Comparison of ENCODE assay signal across 8 cellular contexts in the genomic region with DNA sequence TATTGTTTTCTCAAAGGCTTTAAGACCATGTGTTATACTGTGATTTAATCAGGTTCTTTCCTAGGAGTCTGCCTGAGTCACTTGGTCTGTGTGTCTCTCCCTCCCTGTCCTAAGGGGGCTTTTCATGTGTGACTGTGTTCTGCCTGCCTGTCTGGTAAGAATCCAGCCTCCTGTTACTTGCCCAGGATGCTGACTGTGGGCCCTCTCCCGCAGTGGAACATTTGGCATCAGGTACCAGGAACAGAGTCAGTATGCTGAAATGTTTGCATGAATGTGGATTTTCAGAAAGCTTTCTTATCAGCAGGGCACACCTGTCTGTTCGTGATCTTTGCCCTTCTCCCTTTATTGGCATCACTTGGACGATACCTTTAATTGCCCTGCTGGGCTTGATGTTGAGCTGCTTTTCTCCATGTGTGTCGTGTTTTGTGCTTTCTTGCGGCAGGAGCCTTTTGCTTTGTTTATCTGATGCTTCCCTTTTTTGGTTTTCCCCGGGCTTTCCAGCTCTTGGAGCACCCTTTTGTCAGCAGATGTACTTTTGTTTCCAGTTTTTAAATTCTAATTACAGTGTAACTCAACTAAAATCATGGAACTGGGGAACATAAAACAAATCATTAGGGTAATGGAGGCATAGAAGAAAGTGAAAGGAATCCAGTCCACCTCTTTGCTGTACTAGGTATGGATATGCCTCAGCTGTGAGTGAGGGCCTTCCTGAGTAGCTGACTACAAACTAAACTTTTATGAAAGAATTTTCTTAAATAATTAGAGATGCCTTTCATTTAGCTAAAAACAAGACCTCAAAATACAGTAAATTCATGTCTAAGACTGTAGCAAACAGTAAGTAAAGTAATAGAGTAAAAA.
DNase-seq lines count a peak whose midpoint lies in the region; ATAC-seq and TF ChIP-seq lines count a peak whose summit lies in the region.

No MANE protein-coding gene starts in this region.

- intact Hi-C loops in OCI-LY7 (cut with micrococcal nuclease; ENCODE audit: unreplicated experiment) = no loop called here

- H3K79me2 ChIP-seq in parathyroid adenoma = peaks cover 8% of the 10 kb centered on the region
- no peaks in the 10 kb centered on the region for H3K79me2 ChIP-seq in OCI-LY7 (ENCODE audit: insufficient read depth, low read depth, low read length)

- no peak for TF ChIP-seq CTCF in parathyroid adenoma (IDR thresholded peaks at IDR 0.05)
- TF ChIP-seq CTCF in OCI-LY7 (conservative IDR thresholded peaks at IDR 0.05; ENCODE audit: low read length) = no peak

- H3K4me3 ChIP-seq in parathyroid adenoma (ENCODE audit: low read depth, low read length) = no peak overlapping the region
- no peak overlapping the region for H3K4me3 ChIP-seq in OCI-LY7 (ENCODE audit: low read depth, low read length, poor library complexity, severe bottlenecking)

- H2AFZ ChIP-seq in parathyroid adenoma (peak overlapping the region; percentile 51), OCI-LY7 (ENCODE audit: low read length) (no peak overlapping the region)

- TF ChIP-seq POLR2A in erythroblast (IDR thresholded peaks at IDR 0.05; ENCODE audit: low read length) (no peak), GM18505 (IDR thresholded peaks at IDR 0.05; ENCODE audit: borderline replicate concordance, extremely low read depth, insufficient read depth, insufficient read length) (no peak)

- H4K20me1 ChIP-seq in OCI-LY7 (ENCODE audit: insufficient read depth, low read length) = no peaks in the 10 kb centered on the region

- H3K4me2 ChIP-seq in parathyroid adenoma (ENCODE audit: low read length) = no peak overlapping the region
- H3K4me2 ChIP-seq in OCI-LY7 (ENCODE audit: low read length) = no peak overlapping the region

- peak; percentile 3 for DNase-seq in GM04504 (ENCODE audit: low read depth)
- peak; percentile 36 to 65 for DNase-seq in NCI-H526 (lab: John Stamatoyannopoulos, UW)
- peak; percentile 30 to 31 for DNase-seq in erythroblast (lab: John Stamatoyannopoulos, UW)
- no peak for DNase-seq in GM19240 (ENCODE audit: insufficient read length, low spot score)
- no peak for DNase-seq in OCI-LY7 (ENCODE audit: low spot score)

- H3K4me1 ChIP-seq in parathyroid adenoma = peaks cover 7% of the 10 kb centered on the region
- no peaks in the 10 kb centered on the region for H3K4me1 ChIP-seq in OCI-LY7 (ENCODE audit: insufficient read depth, low read length, poor library complexity, severe bottlenecking)

- BruUV-seq in OCI-LY7 (replicated peaks; lab: Mats Ljungman, UMichigan) = no TSS peak

- H3K9me2 ChIP-seq in OCI-LY7 (ENCODE audit: insufficient read depth, low read length) = no peaks in the 10 kb centered on the region; the same call in 1 of the 2 replicates

- CTCF ChIA-PET in OCI-LY7 (lab: Charles Lee; ENCODE audit: unreplicated experiment) = no interaction called here

- H3K9me3 ChIP-seq in parathyroid adenoma (ENCODE audit: control insufficient read depth, low read length) (no peaks in the 10 kb centered on the region), OCI-LY7 (ENCODE audit: low read length) (no peaks in the 10 kb centered on the region)

- H3K27ac ChIP-seq in parathyroid adenoma = peak overlapping the region; percentile 5
- no peak overlapping the region for H3K27ac ChIP-seq in OCI-LY7 (ENCODE audit: low read depth, low read length, poor library complexity, severe bottlenecking)

- no peak overlapping the region for H3K9ac ChIP-seq in parathyroid adenoma

- no peaks in the 10 kb centered on the region for H3K27me3 ChIP-seq in parathyroid adenoma (ENCODE audit: control insufficient read depth, insufficient read depth, low read length)

- ATAC-seq in GM18505 (IDR thresholded peaks at IDR 0.05; ENCODE audit: unreplicated experiment) = no peak
- no peak for ATAC-seq in GM21717 (IDR thresholded peaks at IDR 0.05; ENCODE audit: unreplicated experiment)

- H3K36me3 ChIP-seq in parathyroid adenoma (ENCODE audit: control insufficient read depth, insufficient read depth, low read length) (no peaks in the 10 kb centered on the region), OCI-LY7 (ENCODE audit: insufficient read depth, low read length) (no peaks in the 10 kb centered on the region)

- POLR2A ChIA-PET in OCI-LY7 (lab: Charles Lee) = interaction anchor here (0.6 kb wide), 1 partner anchor 549 kb away, joined by 3 read pairs; no protein-coding TSS in a partner anchor

Comparison
In these comparisons a context has a peak if more than half of its experiments do, and no peak if none do; other contexts are left out.
1. DNase-seq: peak in GM04504 (single experiment), NCI-H526 (2 of 2) and erythroblast (2 of 2); none in GM19240 (single experiment) and OCI-LY7 (single experiment).